Comparison of ENCODE assay signal across 14 cellular contexts in the genomic region with DNA sequence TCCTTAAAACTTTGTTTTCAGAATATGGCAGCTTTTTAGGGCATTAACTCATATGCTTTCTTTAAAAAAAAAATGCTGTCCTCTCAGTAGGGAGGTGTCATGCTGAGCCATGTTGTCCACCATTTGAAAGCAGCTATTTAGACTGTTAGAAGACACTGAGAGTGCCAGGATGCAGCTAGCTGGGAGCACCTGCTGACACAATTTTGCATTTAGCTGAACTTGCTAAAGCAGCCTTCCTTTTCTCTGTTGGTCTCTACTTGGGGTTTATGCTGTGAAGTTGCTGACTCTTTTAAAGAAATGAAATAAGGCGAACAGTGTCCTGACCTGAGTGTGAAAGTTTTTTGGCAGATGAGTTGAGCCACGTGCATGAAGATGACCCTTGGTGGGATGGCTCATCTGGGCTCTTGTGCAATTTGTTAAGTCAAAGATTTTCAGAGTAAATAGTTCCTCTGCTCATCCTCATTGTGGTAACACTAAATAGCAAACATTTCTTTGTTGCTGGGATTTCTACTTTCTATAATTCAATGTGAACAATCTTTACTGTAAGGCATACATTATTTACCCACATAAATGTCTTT.
DNase-seq lines count a peak whose midpoint lies in the region; ATAC-seq and TF ChIP-seq lines count a peak whose summit lies in the region.
"Had no signal": no experiment of that assay in that cellular context is flagged by ENCODE, and none has a peak within 500 bp of the region (broad histone marks: within the 10 kb centered on the region; RNA-seq: fewer than 3 reads in every experiment).

No MANE protein-coding gene starts in this region.

- H3K36me3 ChIP-seq in HUES48 (ENCODE audit: control insufficient read depth, insufficient read depth, low read length): peaks cover 37% of the 10 kb centered on the region
- no peaks in the 10 kb centered on the region for H3K36me3 ChIP-seq in neural progenitor cell

- H2AFZ ChIP-seq in neural progenitor cell (replicated peaks): no peak overlapping the region

- no peaks in the 10 kb centered on the region for H3K9me3 ChIP-seq in HUES48 (ENCODE audit: control insufficient read depth, insufficient read depth, low read length)
- no peaks in the 10 kb centered on the region for H3K9me3 ChIP-seq in neural progenitor cell (ENCODE audit: low read depth)

- H3K4me3 ChIP-seq in HUES48 (ENCODE audit: low read depth, low read length) (peak overlapping the region; percentile 7; the same call in 1 of the 2 replicates), neural progenitor cell (no peak overlapping the region)

- peak overlapping the region; percentile 84 for H3K27ac ChIP-seq in HUES48 (ENCODE audit: low read depth, low read length)
- no peak overlapping the region for H3K27ac ChIP-seq in neural progenitor cell

- H3K4me3 Mint-ChIP-seq in neural progenitor cell: no peak overlapping the region
- no peak overlapping the region for H3K4me3 Mint-ChIP-seq in activated T-cell treated with anti-CD3 and anti-CD28 coated beads, Interleukin-2, amount 50 U/mL, for 4 hours
- H3K4me3 Mint-ChIP-seq: activated naive CD8-positive, alpha-beta T cell treated with anti-CD3 and anti-CD28 coated beads for 36 hours; CD4-positive, alpha-beta memory T cell; stimulated activated effector memory CD8-positive, alpha-beta T cell treated with anti-CD3 and anti-CD28 coated beads, Interleukin-12 subunit alpha, Interleukin-12 subunit beta, amount 100 ng/mL, for 72 hours; T-helper 17 cell had no signal

- H3F3A ChIP-seq in neural progenitor cell (ENCODE audit: low read depth): peaks cover 12% of the 10 kb centered on the region

- H3K4me1 ChIP-seq in HUES48 (ENCODE audit: control insufficient read depth, insufficient read depth, low read length) (peaks cover 35% of the 10 kb centered on the region), neural progenitor cell (peaks cover 43% of the 10 kb centered on the region)

- DNase-seq in NCI-H748 treated with DMSO at 0.1 percent for 48 hours (lab: John Stamatoyannopoulos, UW) (peak; percentile 1), fibroblast of the conjunctiva (ENCODE audit: low read depth) (peak; percentile 10), neural progenitor cell (ENCODE audit: low spot score) (peak; percentile 41), NCI-H1048 (lab: John Stamatoyannopoulos, UW) (no peak)
- no peak for DNase-seq in activated T-cell treated with anti-CD3 and anti-CD28 coated beads, Interleukin-2, amount 50 U/mL, for 4 hours
- no peak for DNase-seq in activated CD8-positive, alpha-beta memory T cell treated with anti-CD3 and anti-CD28 coated beads for 24 hours
- no peak for DNase-seq in effector CD4-positive, alpha-beta T cell
- DNase-seq: activated naive CD8-positive, alpha-beta T cell treated with anti-CD3 and anti-CD28 coated beads for 36 hours; CD4-positive, alpha-beta memory T cell; cerebellar nuclear complex; right cardiac atrium; T-helper 17 cell had no signal

- peak overlapping the region; percentile 58 for H3K4me2 ChIP-seq in neural progenitor cell

- no peak for ATAC-seq in activated T-cell treated with anti-CD3 and anti-CD28 coated beads, Interleukin-2, amount 50 U/mL, for 4 hours
- ATAC-seq: right cardiac atrium; stimulated activated effector memory CD8-positive, alpha-beta T cell treated with anti-CD3 and anti-CD28 coated beads, Interleukin-12 subunit alpha, Interleukin-12 subunit beta, amount 100 ng/mL, for 72 hours; T-helper 17 cell had no signal

- H3K36me3 Mint-ChIP-seq in neural progenitor cell: peaks cover 6% of the 10 kb centered on the region
- no peaks in the 10 kb centered on the region for H3K36me3 Mint-ChIP-seq in activated T-cell treated with anti-CD3 and anti-CD28 coated beads, Interleukin-2, amount 50 U/mL, for 4 hours (ENCODE audit: insufficient read depth)
- H3K36me3 Mint-ChIP-seq: CD4-positive, alpha-beta memory T cell; stimulated activated effector memory CD8-positive, alpha-beta T cell treated with anti-CD3 and anti-CD28 coated beads, Interleukin-12 subunit alpha, Interleukin-12 subunit beta, amount 100 ng/mL, for 72 hours had no signal

- H3K27me3 Mint-ChIP-seq in neural progenitor cell (ENCODE audit: insufficient read depth, low read depth): no peaks in the 10 kb centered on the region
- H3K27me3 Mint-ChIP-seq in activated T-cell treated with anti-CD3 and anti-CD28 coated beads, Interleukin-2, amount 50 U/mL, for 4 hours (ENCODE audit: low read depth): no peaks in the 10 kb centered on the region
- H3K27me3 Mint-ChIP-seq: activated naive CD8-positive, alpha-beta T cell treated with anti-CD3 and anti-CD28 coated beads for 36 hours; CD4-positive, alpha-beta memory T cell; T-helper 17 cell had no signal

- H3K9ac ChIP-seq in HUES48 (ENCODE audit: low read depth, low read length): no peak overlapping the region
- H3K9ac ChIP-seq in neural progenitor cell: no peak overlapping the region

- no peaks in the 10 kb centered on the region for H3K79me2 ChIP-seq in neural progenitor cell (ENCODE audit: low read depth)

- H3K27me3 ChIP-seq in HUES48 (ENCODE audit: control insufficient read depth, insufficient read depth, low read length): no peaks in the 10 kb centered on the region
- no peaks in the 10 kb centered on the region for H3K27me3 ChIP-seq in neural progenitor cell

- no peaks in the 10 kb centered on the region for H3K9me3 Mint-ChIP-seq in neural progenitor cell
- no peaks in the 10 kb centered on the region for H3K9me3 Mint-ChIP-seq in activated T-cell treated with anti-CD3 and anti-CD28 coated beads, Interleukin-2, amount 50 U/mL, for 4 hours
- H3K9me3 Mint-ChIP-seq: activated naive CD8-positive, alpha-beta T cell treated with anti-CD3 and anti-CD28 coated beads for 36 hours; CD4-positive, alpha-beta memory T cell; stimulated activated effector memory CD8-positive, alpha-beta T cell treated with anti-CD3 and anti-CD28 coated beads, Interleukin-12 subunit alpha, Interleukin-12 subunit beta, amount 100 ng/mL, for 72 hours had no signal

- peak overlapping the region; percentile 1 for H3K27ac Mint-ChIP-seq in neural progenitor cell
- H3K27ac Mint-ChIP-seq: activated naive CD8-positive, alpha-beta T cell treated with anti-CD3 and anti-CD28 coated beads for 36 hours; stimulated activated effector memory CD8-positive, alpha-beta T cell treated with anti-CD3 and anti-CD28 coated beads, Interleukin-12 subunit alpha, Interleukin-12 subunit beta, amount 100 ng/mL, for 72 hours; T-helper 17 cell had no signal

- H3K4me1 Mint-ChIP-seq in neural progenitor cell: peaks cover 45% of the 10 kb centered on the region
- no peaks in the 10 kb centered on the region for H3K4me1 Mint-ChIP-seq in activated T-cell treated with anti-CD3 and anti-CD28 coated beads, Interleukin-2, amount 50 U/mL, for 4 hours (ENCODE audit: low read depth)
- H3K4me1 Mint-ChIP-seq: activated naive CD8-positive, alpha-beta T cell treated with anti-CD3 and anti-CD28 coated beads for 36 hours; CD4-positive, alpha-beta memory T cell; stimulated activated effector memory CD8-positive, alpha-beta T cell treated with anti-CD3 and anti-CD28 coated beads, Interleukin-12 subunit alpha, Interleukin-12 subunit beta, amount 100 ng/mL, for 72 hours; T-helper 17 cell had no signal

- H4K20me1 ChIP-seq in neural progenitor cell (ENCODE audit: low read depth): no peaks in the 10 kb centered on the region

- TF ChIP-seq CTCF in neural progenitor cell (IDR thresholded peaks at IDR 0.05): no peak

Comparison
In these comparisons a context has a peak if more than half of its experiments do, and no peak if none do; other contexts are left out.
1. DNase-seq: peak in NCI-H748 treated with DMSO at 0.1 percent for 48 hours (single experiment), fibroblast of the conjunctiva (single experiment) and neural progenitor cell (single experiment); none in NCI-H1048 (single experiment), activated T-cell treated with anti-CD3 and anti-CD28 coated beads, Interleukin-2, amount 50 U/mL, for 4 hours (single experiment), activated CD8-positive, alpha-beta memory T cell treated with anti-CD3 and anti-CD28 coated beads for 24 hours (single experiment) and effector CD4-positive, alpha-beta T cell (single experiment).